Comparison of ENCODE assay signal across 11 cellular contexts in the genomic region with DNA sequence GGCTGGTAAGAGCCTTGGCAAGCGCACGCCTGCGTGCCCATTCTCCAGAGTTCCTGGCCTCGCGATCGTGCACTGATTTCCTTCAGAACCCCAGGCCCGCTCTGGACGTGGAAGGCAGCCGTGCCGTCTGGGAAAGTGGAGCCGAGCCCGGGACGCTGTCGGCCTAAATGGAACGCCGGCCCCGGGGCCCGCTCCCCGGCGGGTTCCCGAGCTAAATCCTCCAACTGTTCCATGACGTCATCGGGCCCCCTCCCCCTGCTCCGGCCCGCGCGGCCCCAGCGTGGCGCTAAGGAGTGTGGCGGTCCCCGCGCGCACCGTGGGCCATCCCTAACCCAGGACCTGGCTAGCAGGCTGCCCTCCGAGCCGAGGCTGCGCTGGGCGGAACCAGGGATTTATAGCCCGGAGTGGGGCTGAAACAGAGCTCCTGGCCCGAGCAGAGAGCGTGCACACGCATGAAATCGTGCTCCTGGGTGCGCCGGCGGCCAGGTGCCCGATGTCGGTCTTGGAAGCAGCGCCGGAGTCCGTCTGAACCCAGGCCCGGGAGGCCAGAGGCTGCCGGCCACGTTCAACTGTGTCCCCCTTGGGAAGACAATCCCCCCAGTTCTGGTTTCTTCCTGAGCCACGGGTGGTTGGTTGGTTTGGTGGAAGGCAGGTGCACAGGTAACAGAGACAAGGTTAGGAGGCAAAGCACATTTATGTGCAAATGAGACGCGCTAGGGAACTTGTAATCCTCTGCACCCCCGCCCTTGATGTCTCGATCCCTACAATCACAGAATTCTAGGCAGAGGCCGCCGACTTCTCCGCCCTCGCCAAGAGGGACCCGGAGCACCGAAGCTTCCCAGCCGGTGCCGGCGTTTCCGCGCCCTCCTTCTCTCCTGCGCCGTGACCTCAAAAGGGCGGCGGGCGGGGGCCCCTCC.
DNase-seq lines count a peak whose midpoint lies in the region; ATAC-seq and TF ChIP-seq lines count a peak whose summit lies in the region.
"Had no signal": no experiment of that assay in that cellular context is flagged by ENCODE, and none has a peak within 500 bp of the region (broad histone marks: within the 10 kb centered on the region; RNA-seq: fewer than 3 reads in every experiment).

No MANE protein-coding gene starts in this region.

- H3K27ac Mint-ChIP-seq in stimulated activated naive CD8-positive, alpha-beta T cell treated with anti-CD3 and anti-CD28 coated beads, Interleukin-15, amount 100 ng/mL, for 72 hours, result no peak overlapping the region
- H3K27ac Mint-ChIP-seq: activated naive CD8-positive, alpha-beta T cell had no signal

- H3K4me1 Mint-ChIP-seq in stimulated activated naive CD8-positive, alpha-beta T cell treated with anti-CD3 and anti-CD28 coated beads, Interleukin-15, amount 100 ng/mL, for 72 hours, result peaks cover 8% of the 10 kb centered on the region

- H3K27ac ChIP-seq in dorsolateral prefrontal cortex, result peak overlapping the region in 4 of 59 donors; percentile 26 to 59 (median 34)
- H3K27ac ChIP-seq: A549, SK-N-MC had no signal

- DNase-seq in NCI-H524 (lab: John Stamatoyannopoulos, UW) (peak; percentile 41 to 51), NCI-H524 treated with DMSO at 0.1 percent for 48 hours (lab: John Stamatoyannopoulos, UW) (no peak), dorsolateral prefrontal cortex (peak in 1 of 10 donors; percentile 43), left lobe of liver (ENCODE audit: low spot score) (no peak), Ammon's horn (ENCODE audit: low spot score) (no peak), middle frontal gyrus (ENCODE audit: extremely low spot score, low spot score) (no peak)
- no peak for DNase-seq in stimulated activated naive CD8-positive, alpha-beta T cell treated with anti-CD3 and anti-CD28 coated beads, Interleukin-15, amount 100 ng/mL, for 72 hours
- no peak for DNase-seq in activated CD8-positive, alpha-beta memory T cell treated with anti-CD3 and anti-CD28 coated beads, Interleukin-2, amount 50 U/mL, for 48 hours

- no peaks in the 10 kb centered on the region for H3K27me3 ChIP-seq in dorsolateral prefrontal cortex

- H3K9me3 Mint-ChIP-seq in stimulated activated naive CD8-positive, alpha-beta T cell treated with anti-CD3 and anti-CD28 coated beads, Interleukin-15, amount 100 ng/mL, for 72 hours, result no peaks in the 10 kb centered on the region

- peak overlapping the region in 53 of 59 donors; percentile 3 to 60 (median 40) for H3K4me3 ChIP-seq in dorsolateral prefrontal cortex
- H3K4me3 ChIP-seq: A549, SK-N-MC had no signal

- intact Hi-C loops in dorsolateral prefrontal cortex (cut with DNase I), result no loop called here

- peaks cover 48% of the 10 kb centered on the region for H3K27me3 Mint-ChIP-seq in stimulated activated naive CD8-positive, alpha-beta T cell treated with anti-CD3 and anti-CD28 coated beads, Interleukin-15, amount 100 ng/mL, for 72 hours

- H3K4me3 Mint-ChIP-seq in stimulated activated naive CD8-positive, alpha-beta T cell treated with anti-CD3 and anti-CD28 coated beads, Interleukin-15, amount 100 ng/mL, for 72 hours, result peak overlapping the region in 1 of 2 donors; percentile 59

- peak; percentile 43 for ATAC-seq in left lobe of liver
- ATAC-seq in stimulated activated naive CD8-positive, alpha-beta T cell treated with anti-CD3 and anti-CD28 coated beads, Interleukin-15, amount 100 ng/mL, for 72 hours, result peak; percentile 39
- ATAC-seq: A549 had no signal

- TF ChIP-seq CTCF in dorsolateral prefrontal cortex (IDR thresholded peaks at IDR 0.05 in 54 of 56, conservative IDR thresholded peaks at IDR 0.05 in 2 of 56; ENCODE audit: low read depth in 1 of 56, partially characterized antibody in 56 of 56), result no peak

Comparison
In these comparisons a context has a peak if more than half of its experiments do, and no peak if none do; other contexts are left out.
1. DNase-seq: peak in NCI-H524 (2 of 2); none in NCI-H524 treated with DMSO at 0.1 percent for 48 hours (single experiment), left lobe of liver (single experiment), stimulated activated naive CD8-positive, alpha-beta T cell treated with anti-CD3 and anti-CD28 coated beads, Interleukin-15, amount 100 ng/mL, for 72 hours (0 of 2), activated CD8-positive, alpha-beta memory T cell treated with anti-CD3 and anti-CD28 coated beads, Interleukin-2, amount 50 U/mL, for 48 hours (single experiment), Ammon's horn (single experiment) and middle frontal gyrus (single experiment).